8 cellular contexts compared by ENCODE assay signal in the genomic region with DNA sequence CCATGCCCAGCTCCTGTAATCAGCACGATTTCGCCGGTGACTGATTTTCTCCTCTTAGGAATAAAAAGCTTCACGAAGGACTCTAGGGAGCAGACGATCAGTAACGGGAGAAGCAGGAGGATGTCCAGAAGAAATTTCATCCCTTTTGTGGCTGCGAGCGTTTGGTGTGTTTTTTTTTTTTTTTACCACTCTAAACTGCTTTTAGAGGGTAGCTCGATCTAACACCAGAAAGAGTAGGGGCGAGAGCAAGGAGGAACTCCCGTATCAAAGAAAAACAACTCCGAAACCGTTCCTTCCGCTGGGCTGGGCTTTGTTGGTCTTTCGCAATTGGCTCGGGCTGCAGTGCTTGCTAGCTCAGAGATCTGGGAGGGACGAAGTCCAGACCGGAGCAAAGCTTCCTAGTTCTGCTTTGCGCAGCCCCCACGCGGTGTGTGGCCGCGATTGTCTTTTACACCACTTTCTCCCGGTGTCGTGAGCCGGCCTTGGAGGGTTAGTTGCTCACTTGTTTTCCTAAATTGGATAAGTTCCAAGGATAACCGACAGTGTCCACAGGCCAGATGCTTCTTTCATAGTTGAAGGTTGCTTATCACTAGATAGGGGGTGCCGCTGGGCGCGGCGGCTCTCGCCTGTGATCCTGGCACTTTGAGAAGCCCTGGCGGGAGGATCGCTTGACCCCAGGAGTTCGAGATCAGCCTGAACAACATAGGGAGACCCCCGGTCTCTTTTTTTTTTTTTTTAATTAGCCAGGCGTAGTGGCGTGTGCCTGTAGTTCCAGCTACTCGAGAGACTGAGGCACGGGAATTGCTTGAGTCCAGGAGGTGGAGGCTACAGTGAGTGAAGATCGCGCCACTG.
A peak's percentile ranks its signal among the peaks of the same experiment; 100 is the strongest.
DNase-seq lines count a peak whose midpoint lies in the region; ATAC-seq and TF ChIP-seq lines count a peak whose summit lies in the region.

HSD17B11 (minus strand) TSS at position 258 of the 852 bp plus-strand sequence; CDS start at position 140, 118 bp downstream.

- peaks cover 4% of the 10 kb centered on the region for H3K36me3 Mint-ChIP-seq in central memory CD8-positive, alpha-beta T cell (ENCODE audit: insufficient read depth)

- DNase-seq in AG09319 (ENCODE audit: extremely low read depth, low read depth) (peak; percentile 81), NCI-H446 (lab: John Stamatoyannopoulos, UW) (peak; percentile 30 to 91), iris pigment epithelial cell (ENCODE audit: low read depth) (peak; percentile 97)
- DNase-seq in activated CD4-positive, CD25-positive, alpha-beta regulatory T cell treated with anti-CD3 and anti-CD28 coated beads, Interleukin-2, amount 50 U/mL, for 16 hours (ENCODE audit: low read depth, low spot score): peak; percentile 50
- peak; percentile 53 to 67 for DNase-seq in central memory CD8-positive, alpha-beta T cell (ENCODE audit: low spot score in 2 of 2)
- peak; percentile 55 to 69 for DNase-seq in stimulated activated CD4-positive, alpha-beta T cell treated with anti-CD3 and anti-CD28 coated beads, Interleukin-12 subunit alpha, Interleukin-12 subunit beta, amount 100 ng/mL, for 24 hours (ENCODE audit: low read depth in 2 of 2)

- H3K4me1 Mint-ChIP-seq in central memory CD8-positive, alpha-beta T cell: peaks cover 36% of the 10 kb centered on the region

- H3K4me3 Mint-ChIP-seq in central memory CD8-positive, alpha-beta T cell: peak within 1 kb of the TSS; percentile 92

- peak; percentile 12 for TF ChIP-seq CTCF in AG09319 (IDR thresholded peaks at IDR 0.05; ENCODE audit: low read depth, low read length)

- ATAC-seq in GM19025 (IDR thresholded peaks at IDR 0.05; ENCODE audit: low read depth, unreplicated experiment) (peak; percentile 100), HG03342 (IDR thresholded peaks at IDR 0.05; ENCODE audit: unreplicated experiment) (peak; percentile 100)
- peak; percentile 98 for ATAC-seq in central memory CD8-positive, alpha-beta T cell (replicated peaks; ENCODE audit: extremely low read depth, poor library complexity, severe bottlenecking)

- H3K27ac Mint-ChIP-seq in central memory CD8-positive, alpha-beta T cell (ENCODE audit: low read depth): peak within 1 kb of the TSS; percentile 95

- H3K27me3 Mint-ChIP-seq in central memory CD8-positive, alpha-beta T cell: no peaks in the 10 kb centered on the region

- no peaks in the 10 kb centered on the region for H3K9me3 Mint-ChIP-seq in central memory CD8-positive, alpha-beta T cell

Comparison
In these comparisons a context has a peak if more than half of its experiments do, and no peak if none do; other contexts are left out.
1. Peak in every context shown above with its lines: DNase-seq and ATAC-seq.